Comparison of ENCODE assay signal across 8 cellular contexts in genomic region chr4:76147454-76148141, GRCh38. TPM values are rescaled to one million over a fixed set of nuclear protein-coding genes. Genes with fewer than 3 reads are reported as not detected.
DNase-seq lines count a peak whose midpoint lies in the region; ATAC-seq and TF ChIP-seq lines count a peak whose summit lies in the region.

No MANE protein-coding gene starts in this region.

- DNase-seq in NCI-H2227 treated with DMSO at 0.1 percent for 48 hours (lab: John Stamatoyannopoulos, UW) = peak; percentile 69
- peak; percentile 1 to 41 (median 21) for DNase-seq in activated CD4-positive, CD25-positive, alpha-beta regulatory T cell (lab: John Stamatoyannopoulos, UW)
- DNase-seq in dermis microvascular lymphatic vessel endothelial cell (ENCODE audit: low read depth in 2 of 2) = peak; percentile 54 to 86
- DNase-seq in right lobe of liver = peak in 2 of 3 donors; percentile 63 to 65
- peak; percentile 25 to 46 (median 27) for DNase-seq in stimulated activated CD4-positive, alpha-beta T cell treated with anti-CD3 and anti-CD28 coated beads, TNF-alpha, amount 100 ng/mL, for 48 hours (ENCODE audit: low read depth in 3 of 3)

- intact Hi-C loops in right lobe of liver (cut with DNase I) = no loop called here

- no peaks in the 10 kb centered on the region for H3K9me3 ChIP-seq in right lobe of liver

- TF ChIP-seq CTCF in right lobe of liver (IDR thresholded peaks at IDR 0.05) = no peak

- H3K36me3 ChIP-seq in ACC112 (ENCODE audit: insufficient read depth, low read length) (peaks cover 5% of the 10 kb centered on the region; the same call in 1 of the 2 replicates), right lobe of liver (peaks cover 0 to 14% (median 3%) of the 10 kb centered on the region in 4 donors)

- peaks cover 64% of the 10 kb centered on the region for H3K79me2 ChIP-seq in ACC112 (ENCODE audit: control insufficient read depth, insufficient read depth, low read length, unreplicated experiment)

- WGBS in right lobe of liver (ENCODE audit: insufficient coverage, low coverage, low lambda C conversion rate, missing lambda C conversion rate) = under 1% methylated on average over 11 of the region's 31 CpGs

- ATAC-seq in GM18519 (IDR thresholded peaks at IDR 0.05; ENCODE audit: low FRiP score, unreplicated experiment) (peak; percentile 14), HG03095 (IDR thresholded peaks at IDR 0.05; ENCODE audit: unreplicated experiment) (peak; percentile 38), right lobe of liver (peak; percentile 72 to 83 (median 76))

- H3K4me3 ChIP-seq in ACC112 (ENCODE audit: low read depth, low read length) = peak overlapping the region; percentile 95
- H3K4me3 ChIP-seq in right lobe of liver = peak overlapping the region; percentile 89 to 94 (median 90)

- H2AFZ ChIP-seq in ACC112 (ENCODE audit: low read length, unreplicated experiment) = peak overlapping the region; percentile 89

- H3K4me1 ChIP-seq in ACC112 (ENCODE audit: control insufficient read depth, insufficient read depth, low read length, unreplicated experiment) = peaks cover 11% of the 10 kb centered on the region
- peaks cover 0 to 27% (median 5%) of the 10 kb centered on the region in 4 donors for H3K4me1 ChIP-seq in right lobe of liver

- TF ChIP-seq POLR2A in right lobe of liver (IDR thresholded peaks at IDR 0.05) = no peak

- H3K27me3 ChIP-seq in ACC112 (ENCODE audit: insufficient read depth, low read length) = no peaks in the 10 kb centered on the region
- H3K27me3 ChIP-seq in right lobe of liver = no peaks in the 10 kb centered on the region

- peak overlapping the region; percentile 81 for H3K27ac ChIP-seq in ACC112 (ENCODE audit: low read depth, low read length)
- peak overlapping the region; percentile 82 to 88 (median 88) for H3K27ac ChIP-seq in right lobe of liver

RNA-seq across cellular contexts. Expression of gene NUP54, which starts 0.6 kb away (rescaled TPM):
- total RNA-seq in dermis microvascular lymphatic vessel endothelial cell (43.4 and 51.9 TPM in 2 replicates), right lobe of liver (10 to 100 TPM; 13.3 to 18.9 (median 14.4) TPM)

Comparison
In these comparisons a context has a peak if more than half of its experiments do, and no peak if none do; other contexts are left out.
1. Peak in every context shown above with its lines: DNase-seq, ATAC-seq, H3K4me3 ChIP-seq and H3K27ac ChIP-seq.
2. ATAC-seq: peak in every context shown above with its lines; median percentile 76 in right lobe of liver; 38 in HG03095; 14 in GM18519.